In the genomic region with DNA sequence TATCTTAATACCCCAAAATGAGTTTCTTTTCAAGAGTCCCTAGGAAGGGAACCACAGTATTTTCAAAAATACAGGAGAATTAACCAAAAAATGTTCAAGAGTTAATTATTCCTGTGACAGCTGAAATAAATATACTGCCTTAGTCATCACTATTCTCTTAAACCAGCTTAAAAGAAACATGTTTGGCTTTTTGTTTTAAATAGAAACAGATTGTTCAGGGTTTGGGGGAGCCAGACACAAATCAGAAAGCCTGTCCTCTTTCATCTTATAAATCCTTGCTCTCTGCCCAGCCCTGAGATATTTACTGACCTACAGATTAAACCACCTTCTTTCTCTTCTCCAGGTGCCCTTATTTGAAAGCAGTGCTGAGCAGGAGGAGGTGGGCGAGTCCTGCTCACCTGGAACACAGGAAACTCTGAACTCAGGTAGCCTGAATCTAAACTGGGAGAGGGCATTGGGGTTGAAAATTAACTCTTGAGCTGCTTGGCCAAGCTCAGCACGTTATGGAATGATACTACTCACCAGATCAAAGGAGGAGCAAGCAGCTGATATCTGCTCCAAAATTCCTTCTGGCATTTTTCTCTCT, we compare ENCODE assay signal across 1 cellular context.
TF ChIP-seq lines count a peak whose summit lies in the region.

No MANE protein-coding gene starts in this region.

TF ChIP-seq in GM23338, 12 proteins besides CTCF, POLR2A, EP300 and RAD21 (continued from another document):
- TF ChIP-seq, protein P1, sequence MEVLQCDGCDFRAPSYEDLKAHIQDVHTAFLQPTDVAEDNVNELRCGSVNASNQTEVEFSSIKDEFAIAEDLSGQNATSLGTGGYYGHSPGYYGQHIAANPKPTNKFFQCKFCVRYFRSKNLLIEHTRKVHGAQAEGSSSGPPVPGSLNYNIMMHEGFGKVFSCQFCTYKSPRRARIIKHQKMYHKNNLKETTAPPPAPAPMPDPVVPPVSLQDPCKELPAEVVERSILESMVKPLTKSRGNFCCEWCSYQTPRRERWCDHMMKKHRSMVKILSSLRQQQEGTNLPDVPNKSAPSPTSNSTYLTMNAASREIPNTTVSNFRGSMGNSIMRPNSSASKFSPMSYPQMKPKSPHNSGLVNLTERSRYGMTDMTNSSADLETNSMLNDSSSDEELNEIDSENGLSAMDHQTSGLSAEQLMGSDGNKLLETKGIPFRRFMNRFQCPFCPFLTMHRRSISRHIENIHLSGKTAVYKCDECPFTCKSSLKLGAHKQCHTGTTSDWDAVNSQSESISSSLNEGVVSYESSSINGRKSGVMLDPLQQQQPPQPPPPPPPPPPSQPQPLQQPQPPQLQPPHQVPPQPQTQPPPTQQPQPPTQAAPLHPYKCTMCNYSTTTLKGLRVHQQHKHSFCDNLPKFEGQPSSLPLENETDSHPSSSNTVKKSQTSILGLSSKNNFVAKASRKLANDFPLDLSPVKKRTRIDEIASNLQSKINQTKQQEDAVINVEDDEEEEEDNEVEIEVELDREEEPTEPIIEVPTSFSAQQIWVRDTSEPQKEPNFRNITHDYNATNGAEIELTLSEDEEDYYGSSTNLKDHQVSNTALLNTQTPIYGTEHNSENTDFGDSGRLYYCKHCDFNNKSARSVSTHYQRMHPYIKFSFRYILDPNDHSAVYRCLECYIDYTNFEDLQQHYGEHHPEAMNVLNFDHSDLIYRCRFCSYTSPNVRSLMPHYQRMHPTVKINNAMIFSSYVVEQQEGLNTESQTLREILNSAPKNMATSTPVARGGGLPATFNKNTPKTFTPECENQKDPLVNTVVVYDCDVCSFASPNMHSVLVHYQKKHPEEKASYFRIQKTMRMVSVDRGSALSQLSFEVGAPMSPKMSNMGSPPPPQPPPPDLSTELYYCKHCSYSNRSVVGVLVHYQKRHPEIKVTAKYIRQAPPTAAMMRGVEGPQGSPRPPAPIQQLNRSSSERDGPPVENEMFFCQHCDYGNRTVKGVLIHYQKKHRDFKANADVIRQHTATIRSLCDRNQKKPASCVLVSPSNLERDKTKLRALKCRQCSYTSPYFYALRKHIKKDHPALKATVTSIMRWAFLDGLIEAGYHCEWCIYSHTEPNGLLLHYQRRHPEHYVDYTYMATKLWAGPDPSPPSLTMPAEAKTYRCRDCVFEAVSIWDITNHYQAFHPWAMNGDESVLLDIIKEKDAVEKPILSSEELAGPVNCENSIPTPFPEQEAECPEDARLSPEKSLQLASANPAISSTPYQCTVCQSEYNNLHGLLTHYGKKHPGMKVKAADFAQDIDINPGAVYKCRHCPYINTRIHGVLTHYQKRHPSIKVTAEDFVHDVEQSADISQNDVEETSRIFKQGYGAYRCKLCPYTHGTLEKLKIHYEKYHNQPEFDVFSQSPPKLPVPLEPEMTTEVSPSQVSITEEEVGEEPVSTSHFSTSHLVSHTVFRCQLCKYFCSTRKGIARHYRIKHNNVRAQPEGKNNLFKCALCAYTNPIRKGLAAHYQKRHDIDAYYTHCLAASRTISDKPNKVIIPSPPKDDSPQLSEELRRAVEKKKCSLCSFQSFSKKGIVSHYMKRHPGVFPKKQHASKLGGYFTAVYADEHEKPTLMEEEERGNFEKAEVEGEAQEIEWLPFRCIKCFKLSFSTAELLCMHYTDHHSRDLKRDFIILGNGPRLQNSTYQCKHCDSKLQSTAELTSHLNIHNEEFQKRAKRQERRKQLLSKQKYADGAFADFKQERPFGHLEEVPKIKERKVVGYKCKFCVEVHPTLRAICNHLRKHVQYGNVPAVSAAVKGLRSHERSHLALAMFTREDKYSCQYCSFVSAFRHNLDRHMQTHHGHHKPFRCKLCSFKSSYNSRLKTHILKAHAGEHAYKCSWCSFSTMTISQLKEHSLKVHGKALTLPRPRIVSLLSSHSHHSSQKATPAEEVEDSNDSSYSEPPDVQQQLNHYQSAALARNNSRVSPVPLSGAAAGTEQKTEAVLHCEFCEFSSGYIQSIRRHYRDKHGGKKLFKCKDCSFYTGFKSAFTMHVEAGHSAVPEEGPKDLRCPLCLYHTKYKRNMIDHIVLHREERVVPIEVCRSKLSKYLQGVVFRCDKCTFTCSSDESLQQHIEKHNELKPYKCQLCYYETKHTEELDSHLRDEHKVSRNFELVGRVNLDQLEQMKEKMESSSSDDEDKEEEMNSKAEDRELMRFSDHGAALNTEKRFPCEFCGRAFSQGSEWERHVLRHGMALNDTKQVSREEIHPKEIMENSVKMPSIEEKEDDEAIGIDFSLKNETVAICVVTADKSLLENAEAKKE (CRISPR knock-in tag; IDR thresholded peaks at IDR 0.05) = no peak
- no peak for TF ChIP-seq JUNB (IDR thresholded peaks at IDR 0.05; ENCODE audit: unreplicated experiment)
- no peak for TF ChIP-seq CREB1 (CRISPR knock-in tag; IDR thresholded peaks at IDR 0.05; ENCODE audit: low read depth)
